8 cellular contexts compared by ENCODE assay signal in the genomic region with DNA sequence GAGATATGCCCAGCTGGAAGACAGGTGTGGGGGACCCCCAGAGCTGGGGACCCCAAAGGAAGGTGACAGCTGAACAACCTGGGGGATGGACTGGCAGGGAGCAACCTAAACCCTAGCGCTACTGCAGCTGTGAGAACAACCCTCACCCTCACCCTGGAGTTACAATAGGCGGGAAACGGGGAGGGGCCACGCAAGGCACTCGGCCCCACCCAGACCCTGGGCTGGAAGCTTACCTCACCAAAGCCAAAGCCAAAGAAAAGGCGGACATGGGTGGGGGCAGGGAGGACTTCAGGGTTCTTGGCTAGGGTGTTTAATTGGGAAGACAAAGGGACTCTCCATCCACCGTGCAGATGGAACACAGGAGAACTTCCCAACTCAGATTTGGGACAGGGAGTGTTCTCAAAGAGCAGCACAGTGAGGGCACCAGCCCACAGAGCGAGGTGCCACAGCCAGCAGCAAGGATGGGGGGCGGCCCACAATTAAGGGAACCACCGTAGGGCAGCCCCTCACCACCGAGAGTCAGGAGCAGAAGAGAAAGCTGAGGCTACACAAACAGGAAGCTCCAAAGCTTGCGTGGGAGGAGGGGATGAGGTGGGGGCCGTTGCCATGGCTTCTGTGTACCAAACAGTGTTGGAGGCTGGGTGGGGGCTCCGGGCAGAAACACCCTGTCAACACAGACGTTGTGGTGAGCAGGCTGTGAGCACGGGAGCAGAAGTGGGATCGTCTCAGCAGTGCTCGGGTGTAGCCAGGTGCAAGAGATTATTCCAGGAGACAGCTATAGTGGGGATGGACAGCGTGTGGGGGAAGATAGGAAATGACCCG. TPM values are rescaled to one million over a fixed set of nuclear protein-coding genes. Genes with fewer than 3 reads are reported as not detected.
A peak's percentile ranks its signal among the peaks of the same experiment; 100 is the strongest.
DNase-seq lines count a peak whose midpoint lies in the region; ATAC-seq and TF ChIP-seq lines count a peak whose summit lies in the region.

No MANE protein-coding gene starts in this region.

- H3K27me3 ChIP-seq in CD8-positive, alpha-beta memory T cell (ENCODE audit: insufficient read depth, low read length, poor library complexity, severe bottlenecking): no peaks in the 10 kb centered on the region
- H3K27me3 ChIP-seq in prostate gland (replicated peaks; ENCODE audit: insufficient read depth): no peaks in the 10 kb centered on the region

- peak; percentile 22 for ATAC-seq in GM21367 (IDR thresholded peaks at IDR 0.05; ENCODE audit: unreplicated experiment)

- H3K36me3 Mint-ChIP-seq in CD8-positive, alpha-beta memory T cell: peaks cover 5 to 55% (median 9%) of the 10 kb centered on the region in 3 donors

- H3K27ac ChIP-seq in CD8-positive, alpha-beta memory T cell (ENCODE audit: low read depth, low read length): peak overlapping the region; percentile 100
- H3K27ac ChIP-seq in RWPE1: peak overlapping the region; percentile 99
- peak overlapping the region; percentile 72 to 84 for H3K27ac ChIP-seq in prostate gland

- 5% methylated on average over 20 of the region's 20 CpGs for WGBS in prostate gland

- peaks cover 59 to 78% (median 64%) of the 10 kb centered on the region in 3 donors for H3K4me1 Mint-ChIP-seq in CD8-positive, alpha-beta memory T cell

- peak; percentile 71 for TF ChIP-seq POLR2A in prostate gland (IDR thresholded peaks at IDR 0.05)

- no peaks in the 10 kb centered on the region for H3K9me3 ChIP-seq in CD8-positive, alpha-beta memory T cell (ENCODE audit: low read length)
- H3K9me3 ChIP-seq in prostate gland: no peaks in the 10 kb centered on the region

- peaks cover 0 to 7% (median 3%) of the 10 kb centered on the region in 5 donors for H3K9me3 Mint-ChIP-seq in CD8-positive, alpha-beta memory T cell

- peaks cover 28% of the 10 kb centered on the region for H3K36me3 ChIP-seq in CD8-positive, alpha-beta memory T cell (ENCODE audit: insufficient read depth, low read length)
- H3K36me3 ChIP-seq in prostate gland: peaks cover 3 to 15% of the 10 kb centered on the region in 2 donors

- TF ChIP-seq CTCF in RWPE1 (conservative IDR thresholded peaks at IDR 0.05; ENCODE audit: low read depth): no peak
- TF ChIP-seq CTCF in prostate gland (IDR thresholded peaks at IDR 0.05): no peak

- peaks cover 0 to 18% of the 10 kb centered on the region in 2 donors for H3K27me3 Mint-ChIP-seq in CD8-positive, alpha-beta memory T cell

- H3K4me3 ChIP-seq in CD8-positive, alpha-beta memory T cell (ENCODE audit: low read length): peak overlapping the region; percentile 100
- H3K4me3 ChIP-seq in prostate gland: peak overlapping the region; percentile 53 to 66

- intact Hi-C loops in prostate gland (cut with DNase I): loop anchor here (10.0 kb wide), 1 partner anchor 69 kb away; no protein-coding TSS in a partner anchor

- CTCF ChIA-PET in CD8-positive, alpha-beta memory T cell (lab: Charles Lee): interaction anchor here (0.9 to 6.9 kb wide), 10 partner anchors 9 to 142 kb away, joined by 3 to 55 read pairs (median 5); no protein-coding TSS in a partner anchor
- CTCF ChIA-PET in RWPE1 (lab: Yijun Ruan, JAX): interaction anchor here (0.6 to 2.7 kb wide), 8 partner anchors 13 to 230 kb away, joined by 3 to 9 read pairs (median 4); no protein-coding TSS in a partner anchor

- H3K27ac Mint-ChIP-seq in CD8-positive, alpha-beta memory T cell: peak overlapping the region; percentile 97 to 100 (median 100)

- H3K4me1 ChIP-seq in CD8-positive, alpha-beta memory T cell (ENCODE audit: insufficient read depth, low read length): peaks cover 44% of the 10 kb centered on the region
- peaks cover 17% of the 10 kb centered on the region for H3K4me1 ChIP-seq in prostate gland (replicated peaks)

- POLR2A ChIA-PET in CD8-positive, alpha-beta memory T cell (lab: Charles Lee): interaction anchor here (0.6 to 1.4 kb wide), 8 partner anchors 9 to 865 kb away, joined by 3 to 4 read pairs (median 4); a partner anchor contains a TSS
- POLR2A ChIA-PET in RWPE1 (lab: Yijun Ruan, JAX; ENCODE audit: low non-redundant PET): interaction anchor here (0.6 to 1.3 kb wide), 3 partner anchors 21 to 1416 kb away, joined by 3 to 5 read pairs (median 4); no protein-coding TSS in a partner anchor

- peak; percentile 82 to 98 (median 94) for DNase-seq in CD8-positive, alpha-beta memory T cell
- DNase-seq in HS-5 (ENCODE audit: low read depth) (peak; percentile 45), RWPE1 (ENCODE audit: low spot score) (peak; percentile 89), activated gamma-delta T cell (lab: John Stamatoyannopoulos, UW) (peak; percentile 52), glomerular visceral epithelial cell (ENCODE audit: extremely low spot score) (peak; percentile 94), prostate gland (ENCODE audit: low spot score) (peak; percentile 71), ureter (ENCODE audit: low spot score) (peak; percentile 86)

- H3K4me3 Mint-ChIP-seq in CD8-positive, alpha-beta memory T cell: peak overlapping the region; percentile 89 to 99 (median 96)

RNA-seq across cellular contexts. Expression of a gene that starts 1.9 kb away (rescaled TPM):
- total RNA-seq in CD8-positive, alpha-beta memory T cell: 100 to 1,000 TPM; 566 to 578 TPM
- 811 TPM for polyA plus RNA-seq in CD8-positive, alpha-beta memory T cell
- total RNA-seq in prostate gland (100 to 1,000 TPM in 1 of 2 donors, 10 to 100 TPM in 1; 97.1 to 386 TPM), ureter (322 TPM)

RNA-seq across cellular contexts. Expression of a gene that starts 22.0 kb away (rescaled TPM):
- under 1 TPM; 0.04 to 0.11 TPM for total RNA-seq in CD8-positive, alpha-beta memory T cell
- not detected for polyA plus RNA-seq in CD8-positive, alpha-beta memory T cell
- total RNA-seq in prostate gland: 10 to 100 TPM in 1 of 2 donors, 1 to 10 TPM in 1; 7.6 to 17.3 TPM
- total RNA-seq in ureter: 13.8 TPM

RNA-seq across cellular contexts. Expression of a gene that starts 23.4 kb away (rescaled TPM):
- 1 to 10 TPM in 1 of 2 experiments, under 1 TPM in 1; 0.75 to 1.2 TPM for total RNA-seq in CD8-positive, alpha-beta memory T cell
- polyA plus RNA-seq in CD8-positive, alpha-beta memory T cell: 0.18 TPM
- total RNA-seq in prostate gland: 1 to 10 TPM in 1 of 2 donors, not detected in 1; 2.6 TPM
- 1.6 TPM for total RNA-seq in ureter

RNA-seq across cellular contexts. Expression of a gene that starts 30.6 kb away (rescaled TPM):
- not detected for total RNA-seq in CD8-positive, alpha-beta memory T cell
- not detected for polyA plus RNA-seq in CD8-positive, alpha-beta memory T cell
- total RNA-seq in prostate gland (not detected), ureter (not detected)

Comparison
In these comparisons a context has a peak if more than half of its experiments do, and no peak if none do; other contexts are left out.
1. Peak in every context shown above with its lines: DNase-seq, ATAC-seq, H3K4me3 ChIP-seq and H3K27ac ChIP-seq.
2. RNA of a gene that starts 22.0 kb away (total RNA-seq): 7.6 to 17.3 TPM in prostate gland and 13.8 TPM in ureter (single experiment); 0.04 to 0.11 TPM in CD8-positive, alpha-beta memory T cell; every median in the first group is over 4 times any median in the second.